ENCODE assay signal across 8 cellular contexts in the genomic region with DNA sequence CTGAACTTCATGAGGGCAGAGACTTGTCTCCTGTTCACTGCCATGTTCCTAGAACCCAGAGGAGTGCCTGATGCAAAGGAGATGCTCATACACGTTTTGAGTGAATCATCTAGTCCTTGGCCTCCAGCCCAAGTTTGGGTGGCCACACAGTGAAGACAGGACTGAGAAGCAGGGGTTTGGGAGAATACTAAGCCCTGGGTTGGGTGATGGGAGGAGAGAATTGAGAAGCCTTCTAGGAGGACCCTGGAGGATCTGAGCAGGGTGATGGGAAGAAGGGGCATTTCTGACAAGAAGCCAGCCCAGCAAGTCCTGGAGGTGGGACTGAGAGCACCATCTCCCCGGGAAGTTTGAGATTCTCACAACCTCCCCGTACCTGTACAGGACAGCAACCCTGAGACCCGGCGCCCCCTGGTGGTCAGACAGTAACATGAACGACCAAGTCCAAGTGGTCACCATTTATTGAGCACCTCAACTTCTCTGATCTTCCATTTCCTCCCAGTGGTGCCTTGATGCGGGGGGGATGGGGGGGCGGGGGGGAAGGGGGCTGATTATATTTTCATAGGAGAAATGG. TPM values are rescaled to one million over a fixed set of nuclear protein-coding genes. Genes with fewer than 3 reads are reported as not detected.
DNase-seq lines count a peak whose midpoint lies in the region; ATAC-seq and TF ChIP-seq lines count a peak whose summit lies in the region.

No MANE protein-coding gene starts in this region.

- no peak for ATAC-seq in GM21825 (IDR thresholded peaks at IDR 0.05; ENCODE audit: unreplicated experiment)

- H3K4me3 ChIP-seq in effector memory CD4-positive, alpha-beta T cell (ENCODE audit: insufficient read depth, low read depth, low read length, poor library complexity, severe bottlenecking), result no peak overlapping the region

- peaks cover 5% of the 10 kb centered on the region for H3K4me1 ChIP-seq in effector memory CD4-positive, alpha-beta T cell (ENCODE audit: control insufficient read depth, insufficient read depth, low read length, poor library complexity, severe bottlenecking)

- H3K36me3 Mint-ChIP-seq in activated CD4-positive, alpha-beta memory T cell treated with anti-CD3 and anti-CD28 coated beads, Interleukin-2, amount 10 ng/mL, durations not matched to agents 7 days and 5 days (ENCODE audit: low read depth), result peaks cover 18% of the 10 kb centered on the region
- H3K36me3 Mint-ChIP-seq in mesothelial cell of epicardium, result peaks cover 2% of the 10 kb centered on the region

- H3K36me3 ChIP-seq in effector memory CD4-positive, alpha-beta T cell (ENCODE audit: control insufficient read depth, insufficient read depth, low read length), result peaks cover 16% of the 10 kb centered on the region

- TF ChIP-seq CTCF in mesothelial cell of epicardium (IDR thresholded peaks at IDR 0.05; ENCODE audit: unreplicated experiment), result peak; percentile 77

- no peaks in the 10 kb centered on the region for H3K27me3 Mint-ChIP-seq in activated CD4-positive, alpha-beta memory T cell treated with anti-CD3 and anti-CD28 coated beads, Interleukin-2, amount 10 ng/mL, durations not matched to agents 7 days and 5 days
- H3K27me3 Mint-ChIP-seq in mesothelial cell of epicardium (ENCODE audit: low read depth), result no peaks in the 10 kb centered on the region

- peaks cover 16% of the 10 kb centered on the region for H3K4me1 Mint-ChIP-seq in activated CD4-positive, alpha-beta memory T cell treated with anti-CD3 and anti-CD28 coated beads, Interleukin-2, amount 10 ng/mL, durations not matched to agents 7 days and 5 days
- H3K4me1 Mint-ChIP-seq in mesothelial cell of epicardium, result peaks cover 20% of the 10 kb centered on the region

- peak overlapping the region; percentile 32 for H3K4me3 Mint-ChIP-seq in activated CD4-positive, alpha-beta memory T cell treated with anti-CD3 and anti-CD28 coated beads, Interleukin-2, amount 10 ng/mL, durations not matched to agents 7 days and 5 days
- H3K4me3 Mint-ChIP-seq in mesothelial cell of epicardium, result no peak overlapping the region

- POLR2A ChIA-PET in activated CD4-positive, alpha-beta memory T cell treated with anti-CD3 and anti-CD28 coated beads, Interleukin-2, amount 10 ng/mL, durations not matched to agents 7 days and 5 days (lab: Charles Lee), result no interaction called here

- no peak overlapping the region for H3K27ac ChIP-seq in effector memory CD4-positive, alpha-beta T cell (ENCODE audit: insufficient read depth, low read length, poor library complexity, severe bottlenecking)

- DNase-seq in NOMO-1 treated with DMSO at 0.1 percent for 48 hours (lab: John Stamatoyannopoulos, UW; ENCODE audit: unreplicated experiment) (peak; percentile 43), NOMO-1 treated with dmso at 0.1 percent for 144 hours (lab: John Stamatoyannopoulos, UW; ENCODE audit: unreplicated experiment) (no peak), NCI-H226 (peak; percentile 28), mesothelial cell of epicardium (ENCODE audit: low spot score in 2 of 2, unreplicated experiment in 2 of 2) (peak; percentile 75 to 83)
- DNase-seq in activated CD4-positive, alpha-beta memory T cell treated with anti-CD3 and anti-CD28 coated beads, Interleukin-2, amount 10 ng/mL, durations not matched to agents 7 days and 5 days, result peak; percentile 72
- peak; percentile 31 to 61 (median 32) for DNase-seq in effector memory CD4-positive, alpha-beta T cell
- peak; percentile 34 to 52 for DNase-seq in stimulated activated CD8-positive, alpha-beta memory T cell treated with anti-CD3 and anti-CD28 coated beads, Interleukin-4, amount 100 ng/mL, for 4 hours (ENCODE audit: low read depth in 2 of 2, low spot score in 1 of 2)

- H3K27me3 ChIP-seq in effector memory CD4-positive, alpha-beta T cell (replicated peaks; ENCODE audit: control insufficient read depth, insufficient read depth, low read length, poor library complexity, severe bottlenecking), result no peaks in the 10 kb centered on the region

- CTCF ChIA-PET in activated CD4-positive, alpha-beta memory T cell treated with anti-CD3 and anti-CD28 coated beads, Interleukin-2, amount 10 ng/mL, durations not matched to agents 7 days and 5 days (lab: Charles Lee), result interaction anchor here (0.7 to 1.6 kb wide), 15 partner anchors 10 to 175 kb away, joined by 3 to 7 read pairs (median 3); partner anchors contain the start of gene CTU1

- H3K9me3 ChIP-seq in effector memory CD4-positive, alpha-beta T cell (ENCODE audit: control insufficient read depth, low read length), result no peaks in the 10 kb centered on the region

- no peaks in the 10 kb centered on the region for H3K9me3 Mint-ChIP-seq in activated CD4-positive, alpha-beta memory T cell treated with anti-CD3 and anti-CD28 coated beads, Interleukin-2, amount 10 ng/mL, durations not matched to agents 7 days and 5 days
- no peaks in the 10 kb centered on the region for H3K9me3 Mint-ChIP-seq in mesothelial cell of epicardium

- peak overlapping the region; percentile 56 for H3K27ac Mint-ChIP-seq in activated CD4-positive, alpha-beta memory T cell treated with anti-CD3 and anti-CD28 coated beads, Interleukin-2, amount 10 ng/mL, durations not matched to agents 7 days and 5 days
- H3K27ac Mint-ChIP-seq in mesothelial cell of epicardium, result no peak overlapping the region

RNA-seq across cellular contexts. Expression of gene CTU1, which starts 11.0 kb away (rescaled TPM):
- 1 to 10 TPM; 9.0 to 9.4 TPM for total RNA-seq in activated CD4-positive, alpha-beta memory T cell treated with anti-CD3 and anti-CD28 coated beads, Interleukin-2, amount 10 ng/mL, durations not matched to agents 7 days and 5 days
- 7.5 to 7.9 TPM (median 7.7 TPM) in 3 replicates for total RNA-seq in mesothelial cell of epicardium

RNA-seq across cellular contexts. Expression of gene KLK14, which starts 14.6 kb away (rescaled TPM):
- total RNA-seq in activated CD4-positive, alpha-beta memory T cell treated with anti-CD3 and anti-CD28 coated beads, Interleukin-2, amount 10 ng/mL, durations not matched to agents 7 days and 5 days, result under 1 TPM in 1 of 2 experiments, not detected in 1; 0.20 TPM
- total RNA-seq in mesothelial cell of epicardium, result 0.45 to 0.99 TPM (median 0.47 TPM) in 3 replicates

RNA-seq across cellular contexts. Expression of gene SIGLEC9, which starts 27.5 kb away (rescaled TPM):
- total RNA-seq in activated CD4-positive, alpha-beta memory T cell treated with anti-CD3 and anti-CD28 coated beads, Interleukin-2, amount 10 ng/mL, durations not matched to agents 7 days and 5 days, result 1 to 10 TPM; 1.1 to 1.7 TPM
- total RNA-seq in mesothelial cell of epicardium, result not detected in 3 replicates

RNA-seq across cellular contexts. Expression of gene KLK13, which starts 32.4 kb away (rescaled TPM):
- total RNA-seq in activated CD4-positive, alpha-beta memory T cell treated with anti-CD3 and anti-CD28 coated beads, Interleukin-2, amount 10 ng/mL, durations not matched to agents 7 days and 5 days, result not detected
- 0.27 to 0.54 TPM (median 0.43 TPM) in 3 replicates for total RNA-seq in mesothelial cell of epicardium

RNA-seq across cellular contexts. Expression of gene SIGLEC7, which starts 44.9 kb away (rescaled TPM):
- not detected for total RNA-seq in activated CD4-positive, alpha-beta memory T cell treated with anti-CD3 and anti-CD28 coated beads, Interleukin-2, amount 10 ng/mL, durations not matched to agents 7 days and 5 days
- not detected in 3 replicates for total RNA-seq in mesothelial cell of epicardium
